Comparison of ENCODE assay signal across 12 cellular contexts in genomic region chr17:32318071-32318470, GRCh38. TPM values are rescaled to one million over a fixed set of nuclear protein-coding genes. Genes with fewer than 3 reads are reported as not detected.
"Had no signal": no experiment of that assay in that cellular context is flagged by ENCODE, and none has a peak within 500 bp of the region (broad histone marks: within the 10 kb centered on the region; RNA-seq: fewer than 3 reads in every experiment).

No MANE protein-coding gene starts in this region.

- H3K36me3 Mint-ChIP-seq: stimulated activated effector memory CD8-positive, alpha-beta T cell treated with anti-CD3 and anti-CD28 coated beads, Interleukin-12 subunit alpha, Interleukin-12 subunit beta, amount 100 ng/mL, for 72 hours had no signal

- H3K9me3 Mint-ChIP-seq: activated CD4-positive, alpha-beta T cell treated with anti-CD3 and anti-CD28 coated beads, Interleukin-2, amount 10 ng/mL, durations not matched to agents 7 days and 5 days; stimulated activated effector memory CD8-positive, alpha-beta T cell treated with anti-CD3 and anti-CD28 coated beads, Interleukin-12 subunit alpha, Interleukin-12 subunit beta, amount 100 ng/mL, for 72 hours had no signal

- DNase-seq: activated CD4-positive, alpha-beta T cell treated with anti-CD3 and anti-CD28 coated beads, Interleukin-2, amount 10 ng/mL, durations not matched to agents 7 days and 5 days; activated CD4-positive, CD25-positive, alpha-beta regulatory T cell; activated CD8-positive, alpha-beta memory T cell treated with anti-CD3 and anti-CD28 coated beads for 24 hours; activated gamma-delta T cell; erythroblast; heart right ventricle had no signal

- ATAC-seq: gastroesophageal sphincter; left lobe of liver; stimulated activated effector memory CD8-positive, alpha-beta T cell treated with anti-CD3 and anti-CD28 coated beads, Interleukin-12 subunit alpha, Interleukin-12 subunit beta, amount 100 ng/mL, for 72 hours had no signal

- H3K27ac Mint-ChIP-seq: stimulated activated effector memory CD8-positive, alpha-beta T cell treated with anti-CD3 and anti-CD28 coated beads, Interleukin-12 subunit alpha, Interleukin-12 subunit beta, amount 100 ng/mL, for 72 hours had no signal

RNA-seq across cellular contexts. Expression of gene RHBDL3, which starts 52.4 kb away (rescaled TPM):
- total RNA-seq: ascending aorta, bronchial epithelial cell, lung microvascular endothelial cell had no signal
